ENCODE assay signal across 8 cellular contexts in genomic region chr2:28624798-28625701, GRCh38.
A peak's percentile ranks its signal among the peaks of the same experiment; 100 is the strongest.
DNase-seq lines count a peak whose midpoint lies in the region; ATAC-seq and TF ChIP-seq lines count a peak whose summit lies in the region.

No MANE protein-coding gene starts in this region.

- H3K27ac ChIP-seq in AG04450 (ENCODE audit: low read depth, low read length) = peak overlapping the region; percentile 61

- DNase-seq in AG04450 (ENCODE audit: low read depth, low spot score) = no peak
- DNase-seq in H4 (ENCODE audit: low spot score) = peak; percentile 20
- peak; percentile 66 for DNase-seq in T-helper 9 cell
- peak; percentile 53 to 84 for DNase-seq in cardiac fibroblast (ENCODE audit: low read depth in 2 of 2)
- DNase-seq in medulla oblongata (ENCODE audit: extremely low spot score) = peak; percentile 48
- DNase-seq in stimulated activated CD8-positive, alpha-beta memory T cell treated with anti-CD3 and anti-CD28 coated beads, Interleukin-15, amount 100 ng/mL, for 4 hours (ENCODE audit: low read depth in 2 of 2) = peak; percentile 25 to 26

- TF ChIP-seq CTCF in AG04450 (IDR thresholded peaks at IDR 0.05; ENCODE audit: low read depth, low read length) = no peak
- TF ChIP-seq CTCF in cardiac fibroblast (IDR thresholded peaks at IDR 0.05; ENCODE audit: low read depth, low read length) = no peak

- H3K4me3 ChIP-seq in AG04450 (ENCODE audit: low read depth, low read length) (no peak overlapping the region), cardiac fibroblast (replicated peaks in 1 of 2; ENCODE audit: low read depth in 2 of 2, low read length in 2 of 2) (no peak overlapping the region)

- POLR2A ChIA-PET in AG04450 (lab: Yijun Ruan, JAX) = interaction anchor here (1.0 to 1.2 kb wide), 3 partner anchors 10 to 39 kb away, joined by 3 to 8 read pairs (median 3); no protein-coding TSS in a partner anchor

- no peaks in the 10 kb centered on the region for H3K27me3 ChIP-seq in AG04450 (ENCODE audit: control insufficient read depth, insufficient read depth, low read length)

- ATAC-seq in HG03457 (IDR thresholded peaks at IDR 0.05; ENCODE audit: unreplicated experiment) (no peak), HG03565 (IDR thresholded peaks at IDR 0.05; ENCODE audit: unreplicated experiment) (no peak)

- CTCF ChIA-PET in AG04450 (lab: Charles Lee) = interaction anchor here (0.5 kb wide), 1 partner anchor 58 kb away, joined by 8 read pairs; no protein-coding TSS in a partner anchor

- H3K9me3 ChIP-seq in AG04450 (ENCODE audit: control insufficient read depth, insufficient read depth, low read length) = no peaks in the 10 kb centered on the region
